In genomic region chr7:119761776-119762175, GRCh38 we compare ENCODE assay signal across 36 cellular contexts.
"Had no signal": no experiment of that assay in that cellular context is flagged by ENCODE, and none has a peak within 500 bp of the region (broad histone marks: within the 10 kb centered on the region; RNA-seq: fewer than 3 reads in every experiment).

No MANE protein-coding gene starts in this region.

- H3K4me3 ChIP-seq: ascending aorta, cardiac muscle cell, MG63, Peyer's patch, SJSA1 had no signal

- ATAC-seq: activated CD8-positive, alpha-beta memory T cell treated with anti-CD3 and anti-CD28 coated beads, Interleukin-2, amount 10 ng/mL, durations not matched to agents 7 days and 5 days; PC-3; T-cell; T-helper 17 cell had no signal

- DNase-seq: activated B cell treated with CpG ODN at 0.5 μM for 24 hours; activated CD4-positive, alpha-beta memory T cell treated with anti-CD3 and anti-CD28 coated beads, Interleukin-2, amount 10 ng/mL, durations not matched to agents 7 days and 5 days; activated CD4-positive, alpha-beta T cell treated with anti-CD3 and anti-CD28 coated beads for 1 hour; activated CD4-positive, alpha-beta T cell treated with anti-CD3 and anti-CD28 coated beads for 48 hours; activated CD8-positive, alpha-beta memory T cell treated with anti-CD3 and anti-CD28 coated beads for 24 hours; activated CD8-positive, alpha-beta memory T cell treated with anti-CD3 and anti-CD28 coated beads, Interleukin-2, amount 10 ng/mL, durations not matched to agents 7 days and 5 days; activated CD8-positive, alpha-beta memory T cell treated with anti-CD3 and anti-CD28 coated beads, Interleukin-2, amount 50 U/mL, for 48 hours; activated effector memory CD4-positive, alpha-beta T cell treated with anti-CD3 and anti-CD28 coated beads, Interleukin-2, amount 50 U/mL, for 16 hours; activated naive CD4-positive, alpha-beta T cell; activated naive CD4-positive, alpha-beta T cell treated with anti-CD3 and anti-CD28 coated beads, Interleukin-2, amount 50 U/mL, for 16 hours; activated naive CD8-positive, alpha-beta T cell treated with anti-CD3 and anti-CD28 coated beads for 36 hours; activated T-cell treated with anti-CD3 and anti-CD28 coated beads, Interleukin-2, amount 50 U/mL, for 48 hours; amygdala; Karpas-422; KBM-7; MG63; NCI-H1048; NCI-H1105 treated with DMSO at 0.1 percent for 48 hours; NCI-H1436; NCI-H1694 treated with DMSO at 0.1 percent for 48 hours; NCI-H2029; NCI-H345; NCI-H524 treated with DMSO at 0.1 percent for 48 hours; NCI-H748 treated with DMSO at 0.1 percent for 48 hours; NK-92 treated with Interleukin-12 subunit alpha and Interleukin-12 subunit beta, amount 100 ng/mL, for 24 hours; PC-3; Peyer's patch; RPMI8226; SHP77 treated with DMSO at 0.1 percent for 48 hours; SK-N-SH; T-cell; T-helper 17 cell; T-helper 9 cell had no signal
